Comparison of ENCODE assay signal across 8 cellular contexts in genomic region chr16:64983983-64984382, GRCh38.
DNase-seq lines count a peak whose midpoint lies in the region; ATAC-seq and TF ChIP-seq lines count a peak whose summit lies in the region.

No MANE protein-coding gene starts in this region.

- H3K9me3 Mint-ChIP-seq in endodermal cell (no peaks in the 10 kb centered on the region), nephron progenitor cell (no peaks in the 10 kb centered on the region)
- peaks cover 19% of the 10 kb centered on the region for H3K9me3 Mint-ChIP-seq in activated CD4-positive, alpha-beta memory T cell treated with anti-CD3 and anti-CD28 coated beads, Interleukin-2, amount 10 ng/mL, durations not matched to agents 7 days and 5 days

- H3K27me3 Mint-ChIP-seq in endodermal cell (ENCODE audit: insufficient read depth) (no peaks in the 10 kb centered on the region), nephron progenitor cell (ENCODE audit: low read depth, poor library complexity) (no peaks in the 10 kb centered on the region)
- H3K27me3 Mint-ChIP-seq in activated CD4-positive, alpha-beta memory T cell treated with anti-CD3 and anti-CD28 coated beads, Interleukin-2, amount 10 ng/mL, durations not matched to agents 7 days and 5 days = no peaks in the 10 kb centered on the region

- no peak overlapping the region for H3K4me3 Mint-ChIP-seq in endodermal cell
- no peak overlapping the region for H3K4me3 Mint-ChIP-seq in nephron progenitor cell
- no peak overlapping the region for H3K4me3 Mint-ChIP-seq in activated CD4-positive, alpha-beta memory T cell treated with anti-CD3 and anti-CD28 coated beads, Interleukin-2, amount 10 ng/mL, durations not matched to agents 7 days and 5 days

- peak; percentile 92 for TF ChIP-seq CTCF in endodermal cell (conservative IDR thresholded peaks at IDR 0.05)
- TF ChIP-seq CTCF in nephron progenitor cell (IDR thresholded peaks at IDR 0.05) = peak; percentile 62

- H3K27me3 ChIP-seq in endodermal cell (ENCODE audit: control insufficient read depth, insufficient read depth, low read length, poor library complexity, severe bottlenecking) = no peaks in the 10 kb centered on the region

- CTCF ChIA-PET in activated CD4-positive, alpha-beta memory T cell treated with anti-CD3 and anti-CD28 coated beads, Interleukin-2, amount 10 ng/mL, durations not matched to agents 7 days and 5 days (lab: Charles Lee) = no interaction called here

- DNase-seq in NCI-H748 treated with DMSO at 0.1 percent for 48 hours (lab: John Stamatoyannopoulos, UW) (peak; percentile 9), endodermal cell (peak; percentile 90), nephron progenitor cell (peak; percentile 48), NCI-H1436 treated with DMSO at 0.1 percent for 48 hours (lab: John Stamatoyannopoulos, UW) (no peak)
- no peak for DNase-seq in stimulated activated CD4-positive, alpha-beta T cell treated with anti-CD3 and anti-CD28 coated beads, Interleukin-12 subunit alpha, Interleukin-12 subunit beta, amount 100 ng/mL, for 4 hours
- DNase-seq in activated CD4-positive, alpha-beta memory T cell treated with anti-CD3 and anti-CD28 coated beads, Interleukin-2, amount 10 ng/mL, durations not matched to agents 7 days and 5 days = no peak

- WGBS in endodermal cell (ENCODE audit: insufficient coverage in 1 of 2, insufficient read length in 1 of 2), 2 experiments = 80% methylated on average over 1 of the region's 2 CpGs; no CpG with 5 or more reads in 1 of the 2 experiments

- H3K4me1 Mint-ChIP-seq in endodermal cell (peaks cover 7% of the 10 kb centered on the region), nephron progenitor cell (peaks cover 18% of the 10 kb centered on the region)
- no peaks in the 10 kb centered on the region for H3K4me1 Mint-ChIP-seq in activated CD4-positive, alpha-beta memory T cell treated with anti-CD3 and anti-CD28 coated beads, Interleukin-2, amount 10 ng/mL, durations not matched to agents 7 days and 5 days

- no peaks in the 10 kb centered on the region for H3K36me3 Mint-ChIP-seq in endodermal cell (ENCODE audit: low read depth)
- peaks cover 72% of the 10 kb centered on the region for H3K36me3 Mint-ChIP-seq in nephron progenitor cell (ENCODE audit: low read depth)
- H3K36me3 Mint-ChIP-seq in activated CD4-positive, alpha-beta memory T cell treated with anti-CD3 and anti-CD28 coated beads, Interleukin-2, amount 10 ng/mL, durations not matched to agents 7 days and 5 days (ENCODE audit: low read depth) = no peaks in the 10 kb centered on the region

- H3K9me3 ChIP-seq in endodermal cell (ENCODE audit: control insufficient read depth, low read length) = no peaks in the 10 kb centered on the region

- no peak overlapping the region for H3K27ac ChIP-seq in endodermal cell (ENCODE audit: low read depth, low read length)

- H3K4me1 ChIP-seq in endodermal cell (ENCODE audit: control insufficient read depth, insufficient read depth, low read length) = no peaks in the 10 kb centered on the region

- no peaks in the 10 kb centered on the region for H3K36me3 ChIP-seq in endodermal cell (ENCODE audit: control insufficient read depth, insufficient read depth, low read length)

- H3K27ac Mint-ChIP-seq in endodermal cell (no peak overlapping the region), nephron progenitor cell (peak overlapping the region; percentile 66)
- H3K27ac Mint-ChIP-seq in activated CD4-positive, alpha-beta memory T cell treated with anti-CD3 and anti-CD28 coated beads, Interleukin-2, amount 10 ng/mL, durations not matched to agents 7 days and 5 days = no peak overlapping the region

- POLR2A ChIA-PET in activated CD4-positive, alpha-beta memory T cell treated with anti-CD3 and anti-CD28 coated beads, Interleukin-2, amount 10 ng/mL, durations not matched to agents 7 days and 5 days (lab: Charles Lee) = no interaction called here

- peak; percentile 80 for ATAC-seq in GM18868 (IDR thresholded peaks at IDR 0.05; ENCODE audit: unreplicated experiment)
- no peak for ATAC-seq in HG02763 (IDR thresholded peaks at IDR 0.05; ENCODE audit: unreplicated experiment)

- no peak overlapping the region for H3K9ac ChIP-seq in endodermal cell (ENCODE audit: extremely low read depth, low read length, poor library complexity, severe bottlenecking)

- no peak overlapping the region for H3K4me3 ChIP-seq in endodermal cell (ENCODE audit: low read length)

Comparison
In these comparisons a context has a peak if more than half of its experiments do, and no peak if none do; other contexts are left out.
1. DNase-seq: peak in NCI-H748 treated with DMSO at 0.1 percent for 48 hours (single experiment), endodermal cell (single experiment) and nephron progenitor cell (single experiment); none in stimulated activated CD4-positive, alpha-beta T cell treated with anti-CD3 and anti-CD28 coated beads, Interleukin-12 subunit alpha, Interleukin-12 subunit beta, amount 100 ng/mL, for 4 hours (single experiment), activated CD4-positive, alpha-beta memory T cell treated with anti-CD3 and anti-CD28 coated beads, Interleukin-2, amount 10 ng/mL, durations not matched to agents 7 days and 5 days (single experiment) and NCI-H1436 treated with DMSO at 0.1 percent for 48 hours (single experiment).